1 cellular context compared by ENCODE assay signal in the genomic region with DNA sequence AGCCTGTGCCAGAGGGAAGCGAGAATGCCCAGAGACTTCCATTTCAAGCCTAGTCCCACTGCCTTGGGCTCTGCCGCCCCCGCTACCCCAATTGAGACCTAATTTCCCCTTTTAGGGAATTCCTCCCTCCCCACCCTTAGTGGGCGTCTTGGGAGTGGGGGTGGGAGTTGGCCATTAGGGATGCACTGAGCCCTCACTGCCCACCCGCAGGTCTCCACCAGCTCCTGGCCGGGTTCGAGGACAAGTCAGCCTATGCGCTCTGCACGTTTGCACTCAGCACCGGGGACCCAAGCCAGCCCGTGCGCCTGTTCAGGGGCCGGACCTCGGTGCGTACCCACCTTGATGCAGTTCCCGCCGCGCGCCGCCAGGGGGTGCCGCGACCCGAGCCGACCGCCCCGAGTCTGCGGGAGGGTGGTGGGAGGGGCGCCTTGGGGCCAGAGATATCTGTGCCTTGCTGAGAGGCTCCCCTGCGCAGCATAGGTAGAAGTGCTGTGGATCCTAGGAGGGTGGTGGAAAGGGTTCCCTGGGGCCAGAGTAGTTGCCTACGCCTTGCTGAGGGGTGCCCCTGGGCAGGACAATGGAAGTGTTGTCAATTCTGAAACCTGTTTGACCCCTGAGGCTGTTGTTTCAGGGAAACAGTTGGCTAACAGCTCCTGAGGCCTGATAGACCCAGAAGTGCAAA.
TF ChIP-seq lines count a peak whose summit lies in the region.

No MANE protein-coding gene starts in this region.

TF ChIP-seq in HepG2, 621 proteins besides CTCF, POLR2A, EP300 and RAD21 (continued from another document and continues in another):
- TF ChIP-seq, protein P1, sequence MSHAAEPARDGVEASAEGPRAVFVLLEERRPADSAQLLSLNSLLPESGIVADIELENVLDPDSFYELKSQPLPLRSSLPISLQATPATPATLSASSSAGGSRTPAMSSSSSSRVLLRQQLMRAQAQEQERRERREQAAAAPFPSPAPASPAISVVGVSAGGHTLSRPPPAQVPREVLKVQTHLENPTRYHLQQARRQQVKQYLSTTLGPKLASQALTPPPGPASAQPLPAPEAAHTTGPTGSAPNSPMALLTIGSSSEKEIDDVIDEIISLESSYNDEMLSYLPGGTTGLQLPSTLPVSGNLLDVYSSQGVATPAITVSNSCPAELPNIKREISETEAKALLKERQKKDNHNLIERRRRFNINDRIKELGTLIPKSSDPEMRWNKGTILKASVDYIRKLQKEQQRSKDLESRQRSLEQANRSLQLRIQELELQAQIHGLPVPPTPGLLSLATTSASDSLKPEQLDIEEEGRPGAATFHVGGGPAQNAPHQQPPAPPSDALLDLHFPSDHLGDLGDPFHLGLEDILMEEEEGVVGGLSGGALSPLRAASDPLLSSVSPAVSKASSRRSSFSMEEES (CRISPR knock-in tag; IDR thresholded peaks at IDR 0.05): no peak; the same call in 1 of the 2 replicates
- TF ChIP-seq RCOR2 (CRISPR knock-in tag; IDR thresholded peaks at IDR 0.05): 0 out of 2 replicates have a peak, but pooled peaks have one; percentile 43
- TF ChIP-seq, protein P2, sequence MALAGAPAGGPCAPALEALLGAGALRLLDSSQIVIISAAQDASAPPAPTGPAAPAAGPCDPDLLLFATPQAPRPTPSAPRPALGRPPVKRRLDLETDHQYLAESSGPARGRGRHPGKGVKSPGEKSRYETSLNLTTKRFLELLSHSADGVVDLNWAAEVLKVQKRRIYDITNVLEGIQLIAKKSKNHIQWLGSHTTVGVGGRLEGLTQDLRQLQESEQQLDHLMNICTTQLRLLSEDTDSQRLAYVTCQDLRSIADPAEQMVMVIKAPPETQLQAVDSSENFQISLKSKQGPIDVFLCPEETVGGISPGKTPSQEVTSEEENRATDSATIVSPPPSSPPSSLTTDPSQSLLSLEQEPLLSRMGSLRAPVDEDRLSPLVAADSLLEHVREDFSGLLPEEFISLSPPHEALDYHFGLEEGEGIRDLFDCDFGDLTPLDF (CRISPR knock-in tag; IDR thresholded peaks at IDR 0.05): no peak
- TF ChIP-seq ZNF484 (CRISPR knock-in tag; IDR thresholded peaks at IDR 0.05; ENCODE audit: borderline replicate concordance, low read depth): no peak
- TF ChIP-seq ETV5 (CRISPR knock-in tag; IDR thresholded peaks at IDR 0.05; ENCODE audit: borderline replicate concordance): peak; percentile 72; the same call in 1 of the 2 replicates
- TF ChIP-seq ZNF446 (CRISPR knock-in tag; IDR thresholded peaks at IDR 0.05): 0 out of 2 replicates have a peak, but pooled peaks have one; percentile 49
- TF ChIP-seq ZNF674 (CRISPR knock-in tag; IDR thresholded peaks at IDR 0.05; ENCODE audit: low read depth): no peak
- TF ChIP-seq, protein P3, sequence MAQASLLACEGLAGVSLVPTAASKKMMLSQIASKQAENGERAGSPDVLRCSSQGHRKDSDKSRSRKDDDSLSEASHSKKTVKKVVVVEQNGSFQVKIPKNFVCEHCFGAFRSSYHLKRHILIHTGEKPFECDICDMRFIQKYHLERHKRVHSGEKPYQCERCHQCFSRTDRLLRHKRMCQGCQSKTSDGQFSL (CRISPR knock-in tag; IDR thresholded peaks at IDR 0.05): peak; percentile 82
- peak; percentile 83; the same call in 1 of the 2 replicates for TF ChIP-seq SMC3 (IDR thresholded peaks at IDR 0.05; ENCODE audit: low read length)
- 0 out of 2 replicates have a peak, but pooled peaks have one; percentile 47 for TF ChIP-seq KLF9 (CRISPR knock-in tag; IDR thresholded peaks at IDR 0.05; ENCODE audit: low read depth)
- TF ChIP-seq, protein P4, sequence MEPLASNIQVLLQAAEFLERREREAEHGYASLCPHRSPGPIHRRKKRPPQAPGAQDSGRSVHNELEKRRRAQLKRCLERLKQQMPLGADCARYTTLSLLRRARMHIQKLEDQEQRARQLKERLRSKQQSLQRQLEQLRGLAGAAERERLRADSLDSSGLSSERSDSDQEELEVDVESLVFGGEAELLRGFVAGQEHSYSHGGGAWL (CRISPR knock-in tag; IDR thresholded peaks at IDR 0.05): peak; percentile 33; the same call in 1 of the 2 replicates
- peak; percentile 32; the same call in 1 of the 2 replicates for TF ChIP-seq ZNF749 (CRISPR knock-in tag; IDR thresholded peaks at IDR 0.05; ENCODE audit: borderline replicate concordance)
- TF ChIP-seq, protein P5, sequence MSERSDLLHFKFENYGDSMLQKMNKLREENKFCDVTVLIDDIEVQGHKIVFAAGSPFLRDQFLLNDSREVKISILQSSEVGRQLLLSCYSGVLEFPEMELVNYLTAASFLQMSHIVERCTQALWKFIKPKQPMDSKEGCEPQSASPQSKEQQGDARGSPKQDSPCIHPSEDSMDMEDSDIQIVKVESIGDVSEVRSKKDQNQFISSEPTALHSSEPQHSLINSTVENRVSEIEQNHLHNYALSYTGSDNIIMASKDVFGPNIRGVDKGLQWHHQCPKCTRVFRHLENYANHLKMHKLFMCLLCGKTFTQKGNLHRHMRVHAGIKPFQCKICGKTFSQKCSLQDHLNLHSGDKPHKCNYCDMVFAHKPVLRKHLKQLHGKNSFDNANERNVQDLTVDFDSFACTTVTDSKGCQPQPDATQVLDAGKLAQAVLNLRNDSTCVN (CRISPR knock-in tag; IDR thresholded peaks at IDR 0.05; ENCODE audit: borderline replicate concordance): peak; percentile 65; the same call in 1 of the 2 replicates
- TF ChIP-seq, protein P6, sequence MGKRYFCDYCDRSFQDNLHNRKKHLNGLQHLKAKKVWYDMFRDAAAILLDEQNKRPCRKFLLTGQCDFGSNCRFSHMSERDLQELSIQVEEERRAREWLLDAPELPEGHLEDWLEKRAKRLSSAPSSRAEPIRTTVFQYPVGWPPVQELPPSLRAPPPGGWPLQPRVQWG (CRISPR knock-in tag; IDR thresholded peaks at IDR 0.05; ENCODE audit: borderline replicate concordance, low read depth): no peak
- TF ChIP-seq, protein P7, sequence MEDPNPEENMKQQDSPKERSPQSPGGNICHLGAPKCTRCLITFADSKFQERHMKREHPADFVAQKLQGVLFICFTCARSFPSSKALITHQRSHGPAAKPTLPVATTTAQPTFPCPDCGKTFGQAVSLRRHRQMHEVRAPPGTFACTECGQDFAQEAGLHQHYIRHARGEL (CRISPR knock-in tag; IDR thresholded peaks at IDR 0.05): no peak
- peak; percentile 58; the same call in 1 of the 2 replicates for TF ChIP-seq RFXAP (CRISPR knock-in tag; IDR thresholded peaks at IDR 0.05; ENCODE audit: borderline replicate concordance)
- TF ChIP-seq, protein P8, sequence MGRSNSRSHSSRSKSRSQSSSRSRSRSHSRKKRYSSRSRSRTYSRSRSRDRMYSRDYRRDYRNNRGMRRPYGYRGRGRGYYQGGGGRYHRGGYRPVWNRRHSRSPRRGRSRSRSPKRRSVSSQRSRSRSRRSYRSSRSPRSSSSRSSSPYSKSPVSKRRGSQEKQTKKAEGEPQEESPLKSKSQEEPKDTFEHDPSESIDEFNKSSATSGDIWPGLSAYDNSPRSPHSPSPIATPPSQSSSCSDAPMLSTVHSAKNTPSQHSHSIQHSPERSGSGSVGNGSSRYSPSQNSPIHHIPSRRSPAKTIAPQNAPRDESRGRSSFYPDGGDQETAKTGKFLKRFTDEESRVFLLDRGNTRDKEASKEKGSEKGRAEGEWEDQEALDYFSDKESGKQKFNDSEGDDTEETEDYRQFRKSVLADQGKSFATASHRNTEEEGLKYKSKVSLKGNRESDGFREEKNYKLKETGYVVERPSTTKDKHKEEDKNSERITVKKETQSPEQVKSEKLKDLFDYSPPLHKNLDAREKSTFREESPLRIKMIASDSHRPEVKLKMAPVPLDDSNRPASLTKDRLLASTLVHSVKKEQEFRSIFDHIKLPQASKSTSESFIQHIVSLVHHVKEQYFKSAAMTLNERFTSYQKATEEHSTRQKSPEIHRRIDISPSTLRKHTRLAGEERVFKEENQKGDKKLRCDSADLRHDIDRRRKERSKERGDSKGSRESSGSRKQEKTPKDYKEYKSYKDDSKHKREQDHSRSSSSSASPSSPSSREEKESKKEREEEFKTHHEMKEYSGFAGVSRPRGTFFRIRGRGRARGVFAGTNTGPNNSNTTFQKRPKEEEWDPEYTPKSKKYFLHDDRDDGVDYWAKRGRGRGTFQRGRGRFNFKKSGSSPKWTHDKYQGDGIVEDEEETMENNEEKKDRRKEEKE (IDR thresholded peaks at IDR 0.05): no peak
- TF ChIP-seq, protein P9, sequence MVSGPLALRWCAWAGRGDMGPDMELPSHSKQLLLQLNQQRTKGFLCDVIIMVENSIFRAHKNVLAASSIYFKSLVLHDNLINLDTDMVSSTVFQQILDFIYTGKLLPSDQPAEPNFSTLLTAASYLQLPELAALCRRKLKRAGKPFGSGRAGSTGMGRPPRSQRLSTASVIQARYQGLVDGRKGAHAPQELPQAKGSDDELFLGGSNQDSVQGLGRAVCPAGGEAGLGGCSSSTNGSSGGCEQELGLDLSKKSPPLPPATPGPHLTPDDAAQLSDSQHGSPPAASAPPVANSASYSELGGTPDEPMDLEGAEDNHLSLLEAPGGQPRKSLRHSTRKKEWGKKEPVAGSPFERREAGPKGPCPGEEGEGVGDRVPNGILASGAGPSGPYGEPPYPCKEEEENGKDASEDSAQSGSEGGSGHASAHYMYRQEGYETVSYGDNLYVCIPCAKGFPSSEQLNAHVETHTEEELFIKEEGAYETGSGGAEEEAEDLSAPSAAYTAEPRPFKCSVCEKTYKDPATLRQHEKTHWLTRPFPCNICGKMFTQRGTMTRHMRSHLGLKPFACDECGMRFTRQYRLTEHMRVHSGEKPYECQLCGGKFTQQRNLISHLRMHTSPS (CRISPR knock-in tag; IDR thresholded peaks at IDR 0.05; ENCODE audit: low read depth): 0 out of 2 replicates have a peak, but pooled peaks have one; percentile 48
- TF ChIP-seq NFYB (CRISPR knock-in tag; IDR thresholded peaks at IDR 0.05): no peak
- no peak for TF ChIP-seq CHD4 (IDR thresholded peaks at IDR 0.05; ENCODE audit: borderline replicate concordance, low read length)
- TF ChIP-seq, protein P10, sequence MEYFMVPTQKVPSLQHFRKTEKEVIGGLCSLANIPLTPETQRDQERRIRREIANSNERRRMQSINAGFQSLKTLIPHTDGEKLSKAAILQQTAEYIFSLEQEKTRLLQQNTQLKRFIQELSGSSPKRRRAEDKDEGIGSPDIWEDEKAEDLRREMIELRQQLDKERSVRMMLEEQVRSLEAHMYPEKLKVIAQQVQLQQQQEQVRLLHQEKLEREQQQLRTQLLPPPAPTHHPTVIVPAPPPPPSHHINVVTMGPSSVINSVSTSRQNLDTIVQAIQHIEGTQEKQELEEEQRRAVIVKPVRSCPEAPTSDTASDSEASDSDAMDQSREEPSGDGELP (IDR thresholded peaks at IDR 0.05; ENCODE audit: borderline replicate concordance, low read depth): no peak; the same call in 1 of the 2 replicates
- TF ChIP-seq, protein P11, sequence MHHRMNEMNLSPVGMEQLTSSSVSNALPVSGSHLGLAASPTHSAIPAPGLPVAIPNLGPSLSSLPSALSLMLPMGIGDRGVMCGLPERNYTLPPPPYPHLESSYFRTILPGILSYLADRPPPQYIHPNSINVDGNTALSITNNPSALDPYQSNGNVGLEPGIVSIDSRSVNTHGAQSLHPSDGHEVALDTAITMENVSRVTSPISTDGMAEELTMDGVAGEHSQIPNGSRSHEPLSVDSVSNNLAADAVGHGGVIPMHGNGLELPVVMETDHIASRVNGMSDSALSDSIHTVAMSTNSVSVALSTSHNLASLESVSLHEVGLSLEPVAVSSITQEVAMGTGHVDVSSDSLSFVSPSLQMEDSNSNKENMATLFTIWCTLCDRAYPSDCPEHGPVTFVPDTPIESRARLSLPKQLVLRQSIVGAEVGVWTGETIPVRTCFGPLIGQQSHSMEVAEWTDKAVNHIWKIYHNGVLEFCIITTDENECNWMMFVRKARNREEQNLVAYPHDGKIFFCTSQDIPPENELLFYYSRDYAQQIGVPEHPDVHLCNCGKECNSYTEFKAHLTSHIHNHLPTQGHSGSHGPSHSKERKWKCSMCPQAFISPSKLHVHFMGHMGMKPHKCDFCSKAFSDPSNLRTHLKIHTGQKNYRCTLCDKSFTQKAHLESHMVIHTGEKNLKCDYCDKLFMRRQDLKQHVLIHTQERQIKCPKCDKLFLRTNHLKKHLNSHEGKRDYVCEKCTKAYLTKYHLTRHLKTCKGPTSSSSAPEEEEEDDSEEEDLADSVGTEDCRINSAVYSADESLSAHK (CRISPR knock-in tag; IDR thresholded peaks at IDR 0.05; ENCODE audit: borderline replicate concordance): no peak
- TF ChIP-seq ZNF496 (CRISPR knock-in tag; IDR thresholded peaks at IDR 0.05; ENCODE audit: insufficient replicate concordance): no peak
- TF ChIP-seq, protein P12, sequence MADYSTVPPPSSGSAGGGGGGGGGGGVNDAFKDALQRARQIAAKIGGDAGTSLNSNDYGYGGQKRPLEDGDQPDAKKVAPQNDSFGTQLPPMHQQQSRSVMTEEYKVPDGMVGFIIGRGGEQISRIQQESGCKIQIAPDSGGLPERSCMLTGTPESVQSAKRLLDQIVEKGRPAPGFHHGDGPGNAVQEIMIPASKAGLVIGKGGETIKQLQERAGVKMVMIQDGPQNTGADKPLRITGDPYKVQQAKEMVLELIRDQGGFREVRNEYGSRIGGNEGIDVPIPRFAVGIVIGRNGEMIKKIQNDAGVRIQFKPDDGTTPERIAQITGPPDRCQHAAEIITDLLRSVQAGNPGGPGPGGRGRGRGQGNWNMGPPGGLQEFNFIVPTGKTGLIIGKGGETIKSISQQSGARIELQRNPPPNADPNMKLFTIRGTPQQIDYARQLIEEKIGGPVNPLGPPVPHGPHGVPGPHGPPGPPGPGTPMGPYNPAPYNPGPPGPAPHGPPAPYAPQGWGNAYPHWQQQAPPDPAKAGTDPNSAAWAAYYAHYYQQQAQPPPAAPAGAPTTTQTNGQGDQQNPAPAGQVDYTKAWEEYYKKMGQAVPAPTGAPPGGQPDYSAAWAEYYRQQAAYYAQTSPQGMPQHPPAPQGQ (CRISPR knock-in tag; IDR thresholded peaks at IDR 0.05; ENCODE audit: borderline replicate concordance): no peak
- no peak for TF ChIP-seq MLLT10 (CRISPR knock-in tag; IDR thresholded peaks at IDR 0.05)
- TF ChIP-seq JUN (CRISPR knock-in tag; IDR thresholded peaks at IDR 0.05): no peak
- peak; percentile 99 for TF ChIP-seq KDM2A (CRISPR knock-in tag; IDR thresholded peaks at IDR 0.05; ENCODE audit: borderline replicate concordance, low read depth)
- TF ChIP-seq, protein P13, sequence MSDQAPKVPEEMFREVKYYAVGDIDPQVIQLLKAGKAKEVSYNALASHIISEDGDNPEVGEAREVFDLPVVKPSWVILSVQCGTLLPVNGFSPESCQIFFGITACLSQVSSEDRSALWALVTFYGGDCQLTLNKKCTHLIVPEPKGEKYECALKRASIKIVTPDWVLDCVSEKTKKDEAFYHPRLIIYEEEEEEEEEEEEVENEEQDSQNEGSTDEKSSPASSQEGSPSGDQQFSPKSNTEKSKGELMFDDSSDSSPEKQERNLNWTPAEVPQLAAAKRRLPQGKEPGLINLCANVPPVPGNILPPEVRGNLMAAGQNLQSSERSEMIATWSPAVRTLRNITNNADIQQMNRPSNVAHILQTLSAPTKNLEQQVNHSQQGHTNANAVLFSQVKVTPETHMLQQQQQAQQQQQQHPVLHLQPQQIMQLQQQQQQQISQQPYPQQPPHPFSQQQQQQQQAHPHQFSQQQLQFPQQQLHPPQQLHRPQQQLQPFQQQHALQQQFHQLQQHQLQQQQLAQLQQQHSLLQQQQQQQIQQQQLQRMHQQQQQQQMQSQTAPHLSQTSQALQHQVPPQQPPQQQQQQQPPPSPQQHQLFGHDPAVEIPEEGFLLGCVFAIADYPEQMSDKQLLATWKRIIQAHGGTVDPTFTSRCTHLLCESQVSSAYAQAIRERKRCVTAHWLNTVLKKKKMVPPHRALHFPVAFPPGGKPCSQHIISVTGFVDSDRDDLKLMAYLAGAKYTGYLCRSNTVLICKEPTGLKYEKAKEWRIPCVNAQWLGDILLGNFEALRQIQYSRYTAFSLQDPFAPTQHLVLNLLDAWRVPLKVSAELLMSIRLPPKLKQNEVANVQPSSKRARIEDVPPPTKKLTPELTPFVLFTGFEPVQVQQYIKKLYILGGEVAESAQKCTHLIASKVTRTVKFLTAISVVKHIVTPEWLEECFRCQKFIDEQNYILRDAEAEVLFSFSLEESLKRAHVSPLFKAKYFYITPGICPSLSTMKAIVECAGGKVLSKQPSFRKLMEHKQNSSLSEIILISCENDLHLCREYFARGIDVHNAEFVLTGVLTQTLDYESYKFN (CRISPR knock-in tag; conservative IDR thresholded peaks at IDR 0.05): peak; percentile 62
- TF ChIP-seq ZMYM3 (CRISPR knock-in tag; IDR thresholded peaks at IDR 0.05): peak; percentile 94
- TF ChIP-seq ZNF619 (CRISPR knock-in tag; IDR thresholded peaks at IDR 0.05): peak; percentile 98
